21 cellular contexts compared by ENCODE assay signal in the genomic region with DNA sequence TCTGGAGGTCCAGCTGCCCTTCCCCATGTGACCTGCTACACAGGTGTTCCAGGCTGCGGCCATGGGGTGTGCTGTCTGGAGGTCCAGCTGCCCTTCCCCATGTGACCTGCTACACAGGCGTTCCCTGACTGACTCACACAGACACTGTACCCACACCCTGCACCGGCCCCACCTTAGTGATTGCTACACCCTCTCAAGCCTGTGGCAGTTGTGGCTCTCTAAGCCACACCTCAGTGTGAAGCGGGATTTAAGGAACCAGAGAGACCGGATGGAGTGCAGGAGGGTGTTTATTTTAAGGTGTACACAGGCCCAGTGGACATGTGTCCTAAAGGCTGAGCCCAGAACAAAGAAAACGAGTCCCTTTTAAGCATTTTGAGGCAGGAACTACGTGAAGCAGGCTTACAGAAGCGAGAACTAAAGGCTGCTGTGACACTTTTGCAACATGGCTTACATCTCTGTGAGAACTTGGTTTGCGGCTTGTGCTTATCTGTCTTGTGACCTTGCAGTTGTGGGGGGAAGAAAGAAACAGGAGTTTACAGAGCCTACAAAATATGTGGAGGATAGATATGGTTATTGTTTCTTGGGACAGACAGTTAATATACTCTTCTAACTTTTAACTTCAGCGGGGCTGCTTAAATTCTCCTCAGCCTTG.
DNase-seq lines count a peak whose midpoint lies in the region; ATAC-seq and TF ChIP-seq lines count a peak whose summit lies in the region.
"Had no signal": no experiment of that assay in that cellular context is flagged by ENCODE, and none has a peak within 500 bp of the region (broad histone marks: within the 10 kb centered on the region; RNA-seq: fewer than 3 reads in every experiment).

No MANE protein-coding gene starts in this region.

- ATAC-seq in body of pancreas (peak; percentile 79), gastrocnemius medialis (no peak)
- ATAC-seq: activated T-helper 17 cell treated with anti-CD3 and anti-CD28 coated beads, Interleukin-2, amount 50 U/mL, for 72 hours; Panc1; stimulated activated memory B cell treated with anti-CD40 and anti-IgM and Interleukin-4, amounts not matched to agents 10 μg/mL and 1 μg/mL and 100 μg/mL, for 72 hours had no signal

- H3K4me3 ChIP-seq in body of pancreas (no peak overlapping the region), mucosa of stomach (ENCODE audit: low read length) (no peak overlapping the region), gastrocnemius medialis (no peak overlapping the region)

- in situ Hi-C loops in gastrocnemius medialis (cut with MboI; ENCODE audit: low sequenced_read_pairs in 4 of 4), result no loop called here

- H3K27ac ChIP-seq in body of pancreas, result no peak overlapping the region
- H3K27ac ChIP-seq in gastrocnemius medialis, result no peak overlapping the region
- H3K27ac ChIP-seq: neutrophil had no signal

- TF ChIP-seq POLR2A in body of pancreas (IDR thresholded peaks at IDR 0.05) (no peak), gastrocnemius medialis (IDR thresholded peaks at IDR 0.05) (no peak)

- DNase-seq in NCI-H748 (lab: John Stamatoyannopoulos, UW; ENCODE audit: unreplicated experiment) (peak; percentile 65), NCI-H748 treated with DMSO at 0.1 percent for 48 hours (lab: John Stamatoyannopoulos, UW) (no peak), body of pancreas (peak in 3 of 4 donors; percentile 33 to 55 (median 54)), gastrocnemius medialis (no peak), SKM-1 treated with dmso at 0.1 percent for 144 hours (lab: John Stamatoyannopoulos, UW; ENCODE audit: unreplicated experiment) (no peak), NCI-H1105 treated with DMSO at 0.1 percent for 48 hours (lab: John Stamatoyannopoulos, UW) (no peak)
- no peak for DNase-seq in stimulated activated CD4-positive, alpha-beta T cell treated with anti-CD3 and anti-CD28 coated beads, Interleukin-4, amount 100 ng/mL, for 4 hours
- DNase-seq: activated CD8-positive, alpha-beta memory T cell treated with anti-CD3 and anti-CD28 coated beads, Interleukin-2, amount 50 U/mL, for 4 hours; activated naive CD8-positive, alpha-beta T cell treated with anti-CD3 and anti-CD28 coated beads, Interleukin-2, amount 10 ng/mL, durations not matched to agents 7 days and 5 days; cerebellar nuclear complex; COR-L47; foreskin melanocyte; hypothalamus; MV-4-11; NCI-H187; NCI-H82 had no signal

- intact Hi-C loops in body of pancreas (cut with DNase I), result no loop called here
- intact Hi-C loops in gastrocnemius medialis (cut with DNase I; ENCODE audit: low total_unique reads), result no loop called here

- H3K9me3 ChIP-seq in body of pancreas, result no peaks in the 10 kb centered on the region
- H3K9me3 ChIP-seq in mucosa of stomach (ENCODE audit: control insufficient read depth, low read length), result no peaks in the 10 kb centered on the region
- H3K9me3 ChIP-seq in gastrocnemius medialis, result no peaks in the 10 kb centered on the region
- H3K9me3 ChIP-seq: neutrophil had no signal

- peak overlapping the region; percentile 22 for H3K9ac ChIP-seq in mucosa of stomach (ENCODE audit: low read length)

- 45 to 46% methylated on average over 9 to 10 of the region's 10 CpGs for WGBS in body of pancreas, 2 donors

- no peak for TF ChIP-seq CTCF in body of pancreas (IDR thresholded peaks at IDR 0.05)
- TF ChIP-seq CTCF in gastrocnemius medialis (IDR thresholded peaks at IDR 0.05 in 4 of 5, conservative IDR thresholded peaks at IDR 0.05 in 1 of 5), result no peak

- H3K36me3 ChIP-seq in body of pancreas (replicated peaks in 1 of 2; ENCODE audit: insufficient read depth in 1 of 2, low read depth in 2 of 2) (no peaks in the 10 kb centered on the region), mucosa of stomach (ENCODE audit: control insufficient read depth, insufficient read depth, low read length) (no peaks in the 10 kb centered on the region), gastrocnemius medialis (no peaks in the 10 kb centered on the region)
- H3K36me3 ChIP-seq: neutrophil had no signal

- peaks cover 5% of the 10 kb centered on the region for H3K4me1 ChIP-seq in body of pancreas
- H3K4me1 ChIP-seq in mucosa of stomach (ENCODE audit: control insufficient read depth, insufficient read depth, low read length), result peaks cover 18% of the 10 kb centered on the region
- H3K4me1 ChIP-seq in gastrocnemius medialis, result no peaks in the 10 kb centered on the region

- H3K27me3 ChIP-seq in body of pancreas (no peaks in the 10 kb centered on the region), mucosa of stomach (ENCODE audit: control insufficient read depth, insufficient read depth, low read length) (no peaks in the 10 kb centered on the region), gastrocnemius medialis (no peaks in the 10 kb centered on the region)
- H3K27me3 ChIP-seq: neutrophil had no signal

Comparison
In these comparisons a context has a peak if more than half of its experiments do, and no peak if none do; other contexts are left out.
1. DNase-seq: peak in NCI-H748 (single experiment) and body of pancreas (3 of 4); none in NCI-H748 treated with DMSO at 0.1 percent for 48 hours (single experiment), gastrocnemius medialis (0 of 2), SKM-1 treated with dmso at 0.1 percent for 144 hours (single experiment), stimulated activated CD4-positive, alpha-beta T cell treated with anti-CD3 and anti-CD28 coated beads, Interleukin-4, amount 100 ng/mL, for 4 hours (0 of 2) and NCI-H1105 treated with DMSO at 0.1 percent for 48 hours (single experiment).